ENCODE assay signal across 1 cellular context in the genomic region with DNA sequence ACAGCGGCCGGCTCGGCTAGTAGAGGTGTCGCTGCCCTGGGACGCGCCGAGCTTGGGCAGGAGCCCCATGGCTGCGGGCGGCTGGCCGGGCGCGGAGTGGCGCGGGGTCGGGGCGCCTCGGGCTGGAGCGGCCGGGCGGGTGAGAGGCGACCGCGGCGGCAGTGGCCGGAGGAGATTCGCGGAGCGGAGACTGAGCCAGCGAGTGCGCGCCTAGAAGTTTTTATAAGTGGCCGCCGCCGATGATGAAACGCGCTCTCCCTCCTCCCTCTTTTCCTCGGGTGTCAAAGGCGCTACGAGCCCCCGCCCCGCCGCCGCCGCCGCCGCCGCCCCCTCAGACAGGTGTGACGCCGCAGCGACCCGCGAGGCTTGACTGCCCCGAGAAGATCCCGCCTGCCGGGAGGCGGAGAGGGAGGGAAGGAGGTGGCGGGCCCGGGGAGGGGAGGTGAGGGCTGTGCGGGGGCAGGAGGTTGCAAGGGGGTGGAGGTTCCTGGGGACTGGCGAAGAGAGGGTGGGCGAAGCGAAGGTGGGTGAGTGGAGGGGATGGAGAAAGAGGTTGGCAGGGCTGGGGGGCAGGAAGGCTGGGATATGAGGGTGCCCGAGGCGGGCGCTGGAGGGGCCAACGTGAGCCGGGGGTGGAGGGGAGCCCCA.
TF ChIP-seq lines count a peak whose summit lies in the region.

A gene (minus strand): TSS at position 192 of the 648 bp plus-strand sequence. CDS start 123 bp downstream, at position 69.

TF ChIP-seq in IMR-90, 13 proteins besides CTCF, POLR2A, EP300 and RAD21:
- no peak for TF ChIP-seq RCOR1 (IDR thresholded peaks at IDR 0.05; ENCODE audit: insufficient replicate concordance, low read length)
